In the genomic region with DNA sequence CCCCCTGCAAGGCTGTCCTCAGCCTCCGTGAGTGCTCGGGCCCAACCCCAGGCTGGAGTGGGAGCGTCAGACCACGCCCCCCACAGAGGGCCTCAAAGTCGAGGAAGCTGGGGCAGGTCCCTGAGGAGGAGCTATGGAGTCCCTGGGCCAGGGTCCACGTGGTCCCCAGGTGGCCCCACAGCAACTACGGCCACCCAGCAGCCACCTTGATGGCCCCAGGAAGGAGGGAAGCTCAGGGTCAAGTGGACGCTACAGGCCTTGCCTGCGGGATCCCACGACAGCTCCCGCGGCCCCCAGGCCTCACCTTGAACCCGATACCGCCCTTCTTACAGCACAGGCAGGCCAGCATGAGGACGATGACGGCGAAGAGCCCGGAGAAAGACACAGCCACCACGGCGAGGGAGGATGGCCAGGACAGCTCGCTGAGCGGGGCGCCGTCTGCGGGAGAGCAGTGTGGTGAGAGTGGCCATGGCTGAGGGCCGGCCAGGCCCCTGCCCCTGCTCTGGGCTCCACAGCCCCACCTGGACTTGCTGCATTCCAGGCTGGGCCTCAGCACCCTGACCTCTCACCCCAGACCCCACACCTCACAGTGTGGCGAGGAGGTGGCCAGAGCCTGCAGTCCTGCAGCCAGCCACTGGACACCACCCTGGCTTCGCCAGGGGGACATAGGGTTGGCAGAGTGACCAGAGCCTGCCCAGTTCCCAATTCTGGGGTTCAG, we compare ENCODE assay signal across 28 cellular contexts. TPM values are rescaled to one million over a fixed set of nuclear protein-coding genes. Genes with fewer than 3 reads are reported as not detected.
"Had no signal": no experiment of that assay in that cellular context is flagged by ENCODE, and none has a peak within 500 bp of the region (broad histone marks: within the 10 kb centered on the region; RNA-seq: fewer than 3 reads in every experiment).

No MANE protein-coding gene starts in this region.

- H2AFZ ChIP-seq: PC-9 had no signal

- H3K4me2 ChIP-seq: PC-9 had no signal

- H3K4me3 ChIP-seq: PC-9 had no signal

- H3K27ac ChIP-seq: PC-9 had no signal

- DNase-seq: activated B cell treated with CpG ODN at 0.5 μM for 24 hours; activated CD4-positive, alpha-beta memory T cell treated with anti-CD3 and anti-CD28 coated beads for 36 hours; activated CD4-positive, alpha-beta T cell treated with anti-CD3 and anti-CD28 coated beads for 1 hour; activated CD4-positive, alpha-beta T cell treated with anti-CD3 and anti-CD28 coated beads, Interleukin-2, amount 10 ng/mL, durations not matched to agents 24 days and 14 days; activated CD8-positive, alpha-beta memory T cell treated with anti-CD3 and anti-CD28 coated beads for 24 hours; activated effector memory CD4-positive, alpha-beta T cell treated with anti-CD3 and anti-CD28 coated beads, Interleukin-2, amount 50 U/mL, for 16 hours; activated naive CD4-positive, alpha-beta T cell treated with Interleukin-2 at 50 U/mL for 16 hours; activated naive CD8-positive, alpha-beta T cell treated with anti-CD3 and anti-CD28 coated beads, Interleukin-2, amount 50 U/mL, for 24 hours; activated T-cell treated with anti-CD3 and anti-CD28 coated beads, Interleukin-2, amount 50 U/mL, for 4 hours; amniotic stem cell; KG1; NCI-H1092; NCI-H1417 treated with DMSO at 0.1 percent for 48 hours; NCI-H1694; NCI-H2029 treated with DMSO at 0.1 percent for 48 hours; NCI-H345; NCI-H510A treated with DMSO at 0.1 percent for 48 hours; NCI-H69; PC-9; SIG-M5; T-cell; T-helper 2 cell; T1000 had no signal

- FAIRE-seq: astrocyte, TTC549 had no signal

- ATAC-seq: activated naive CD4-positive, alpha-beta T cell treated with anti-CD3 and anti-CD28 coated beads, Interleukin-2, amount 50 U/mL, for 72 hours; activated naive CD8-positive, alpha-beta T cell treated with anti-CD3 and anti-CD28 coated beads, Interleukin-2, amount 50 U/mL, for 24 hours; activated T-cell treated with anti-CD3 and anti-CD28 coated beads, Interleukin-2, amount 50 U/mL, for 4 hours; T-cell had no signal

RNA-seq across cellular contexts. Expression of a gene that starts 31.1 kb away (rescaled TPM):
- total RNA-seq: activated B cell treated with CpG ODN at 0.5 μM for 24 hours; activated CD4-positive, alpha-beta memory T cell treated with anti-CD3 and anti-CD28 coated beads for 36 hours; activated CD4-positive, alpha-beta T cell treated with anti-CD3 and anti-CD28 coated beads, Interleukin-2, amount 10 ng/mL, durations not matched to agents 24 days and 14 days; activated naive CD4-positive, alpha-beta T cell treated with anti-CD3 and anti-CD28 coated beads, Interleukin-2, amount 50 U/mL, for 72 hours; activated T-cell treated with anti-CD3 and anti-CD28 coated beads, Interleukin-2, amount 50 U/mL, for 4 hours; astrocyte; MCF 10A; PC-9; RPMI7951; T-cell had no signal

RNA-seq across cellular contexts. Expression of a gene that starts 31.8 kb away (rescaled TPM):
- total RNA-seq: RPMI7951 had no signal
